In genomic region chr16:9135797-9136196, GRCh38 we compare ENCODE assay signal across 10 cellular contexts. TPM values are rescaled to one million over a fixed set of nuclear protein-coding genes. Genes with fewer than 3 reads are reported as not detected.
DNase-seq lines count a peak whose midpoint lies in the region; ATAC-seq and TF ChIP-seq lines count a peak whose summit lies in the region.
"Had no signal": no experiment of that assay in that cellular context is flagged by ENCODE, and none has a peak within 500 bp of the region (broad histone marks: within the 10 kb centered on the region; RNA-seq: fewer than 3 reads in every experiment).

No MANE protein-coding gene starts in this region.

- H3K36me3 ChIP-seq in KOPT-K1 (ENCODE audit: insufficient read depth, low read length): no peaks in the 10 kb centered on the region
- no peaks in the 10 kb centered on the region for H3K36me3 ChIP-seq in left lung
- H3K36me3 ChIP-seq in GM23338 (ENCODE audit: insufficient read depth): no peaks in the 10 kb centered on the region

- no peak for TF ChIP-seq CTCF in left lung (IDR thresholded peaks at IDR 0.05)
- no peak for TF ChIP-seq CTCF in GM23338 (conservative IDR thresholded peaks at IDR 0.05; ENCODE audit: low read depth in 2 of 2)

- peaks cover 8% of the 10 kb centered on the region for H3K36me3 Mint-ChIP-seq in GM23338 (ENCODE audit: low read depth)

- peaks cover 3% of the 10 kb centered on the region for H3K79me2 ChIP-seq in GM23338 (replicated peaks; ENCODE audit: insufficient read depth)

- H3K4me1 ChIP-seq in left lung (peaks cover 2 to 14% of the 10 kb centered on the region in 2 donors), GM23338 (ENCODE audit: insufficient read depth) (0 out of 2 replicates have a peak, but pooled peaks cover 7% of the 10 kb centered on the region)

- intact Hi-C loops in left lung (cut with DNase I): no loop called here

- H3K27ac Mint-ChIP-seq in GM23338: no peak overlapping the region
- H3K27ac Mint-ChIP-seq: activated naive CD4-positive, alpha-beta T cell treated with anti-CD3 and anti-CD28 coated beads, Interleukin-2, amount 50 U/mL, for 24 hours had no signal

- peaks cover 0 to 7% of the 10 kb centered on the region in 2 donors for H3K27me3 ChIP-seq in left lung
- no peaks in the 10 kb centered on the region for H3K27me3 ChIP-seq in GM23338 (ENCODE audit: insufficient read depth)

- H3K4me3 Mint-ChIP-seq in GM23338: no peak overlapping the region
- H3K4me3 Mint-ChIP-seq: activated naive CD4-positive, alpha-beta T cell treated with anti-CD3 and anti-CD28 coated beads, Interleukin-2, amount 50 U/mL, for 24 hours had no signal

- 0 out of 2 replicates have a peak, but pooled peaks cover 3% of the 10 kb centered on the region for H3F3A ChIP-seq in GM23338 (replicated peaks; ENCODE audit: low read depth)

- H4K20me1 ChIP-seq in GM23338 (replicated peaks; ENCODE audit: insufficient read depth): peaks cover 3% of the 10 kb centered on the region; the same call in 1 of the 2 replicates

- peak; percentile 61 for ATAC-seq in GM18517 (IDR thresholded peaks at IDR 0.05; ENCODE audit: unreplicated experiment)
- peak; percentile 51 for ATAC-seq in GM21723 (IDR thresholded peaks at IDR 0.05; ENCODE audit: unreplicated experiment)
- ATAC-seq in left lung: no peak
- no peak for ATAC-seq in GM23338

- H2AFZ ChIP-seq in GM23338: no peak overlapping the region

- DNase-seq in islet precursor cell (peak; percentile 77), DMS53 treated with DMSO at 0.1 percent for 48 hours (lab: John Stamatoyannopoulos, UW; ENCODE audit: unreplicated experiment) (no peak), NCI-H1694 (lab: John Stamatoyannopoulos, UW) (no peak), left lung (no peak), GM23338 (ENCODE audit: low spot score) (no peak)

- H3K4me3 ChIP-seq in left lung: no peak overlapping the region
- no peak overlapping the region for H3K4me3 ChIP-seq in GM23338
- H3K4me3 ChIP-seq: SK-N-MC had no signal

- H3K4me1 Mint-ChIP-seq in GM23338: peaks cover 19% of the 10 kb centered on the region

- H3K4me2 ChIP-seq in GM23338: no peak overlapping the region

- peaks cover 13% of the 10 kb centered on the region for H3K27me3 Mint-ChIP-seq in GM23338 (ENCODE audit: insufficient read depth, low read depth, poor library complexity)

- peak overlapping the region; percentile 3 for H3K27ac ChIP-seq in KOPT-K1 (ENCODE audit: low read depth, low read length, poor library complexity, severe bottlenecking)
- H3K27ac ChIP-seq in left lung: no peak overlapping the region
- no peak overlapping the region for H3K27ac ChIP-seq in GM23338 (ENCODE audit: low read depth)
- H3K27ac ChIP-seq: SK-N-MC had no signal

- H3K9me3 Mint-ChIP-seq in GM23338: peaks cover 3% of the 10 kb centered on the region; the same call in 2 of the 3 replicates
- H3K9me3 Mint-ChIP-seq: activated naive CD4-positive, alpha-beta T cell treated with anti-CD3 and anti-CD28 coated beads, Interleukin-2, amount 50 U/mL, for 24 hours had no signal

- H3K9me3 ChIP-seq in KOPT-K1 (ENCODE audit: insufficient read depth, low read length, poor library complexity, severe bottlenecking): no peaks in the 10 kb centered on the region
- no peaks in the 10 kb centered on the region for H3K9me3 ChIP-seq in left lung

- no peaks in the 10 kb centered on the region for H3K9me2 ChIP-seq in GM23338 (ENCODE audit: insufficient read depth)

TF ChIP-seq in GM23338, 12 proteins besides CTCF, POLR2A, EP300 and RAD21 (continues in another document):
- no peak for TF ChIP-seq JUNB (IDR thresholded peaks at IDR 0.05; ENCODE audit: unreplicated experiment)
- no peak for TF ChIP-seq ETS1 (IDR thresholded peaks at IDR 0.05)
- TF ChIP-seq ZNF114 (CRISPR knock-in tag; IDR thresholded peaks at IDR 0.05): no peak
- no peak for TF ChIP-seq ZNF462 (CRISPR knock-in tag; IDR thresholded peaks at IDR 0.05)
- no peak for TF ChIP-seq STAT1 (IDR thresholded peaks at IDR 0.05; ENCODE audit: unreplicated experiment)
- no peak for TF ChIP-seq EZH2 (IDR thresholded peaks at IDR 0.05; ENCODE audit: low read depth, unreplicated experiment)
- TF ChIP-seq EZH2phosphoT487 (IDR thresholded peaks at IDR 0.05; ENCODE audit: unreplicated experiment): no peak
- TF ChIP-seq CREB1 (CRISPR knock-in tag; IDR thresholded peaks at IDR 0.05; ENCODE audit: low read depth): no peak

RNA-seq across cellular contexts. Expression of gene HAPSTR1, which starts 44.4 kb away (rescaled TPM):
- total RNA-seq in left lung: 10 to 100 TPM; 53.5 to 62.8 TPM
- total RNA-seq in GM23338 (2014; rRNA removed; shearing (Covaris generic)): 66.0 and 66.3 TPM in 2 replicates
- polyA plus RNA-seq in GM23338 (2016; fragmentation: Nextera tagmentation; extraction: Ambion mirVana): 8.1 and 9.5 TPM in 2 replicates

Comparison
In these comparisons a context has a peak if more than half of its experiments do, and no peak if none do; other contexts are left out.
1. ATAC-seq: peak in GM18517 (single experiment) and GM21723 (single experiment); none in left lung (single experiment) and GM23338 (single experiment).